ENCODE assay signal across 14 cellular contexts in genomic region chr7:150629347-150629746, GRCh38. TPM values are rescaled to one million over a fixed set of nuclear protein-coding genes. Genes with fewer than 3 reads are reported as not detected.
DNase-seq lines count a peak whose midpoint lies in the region; ATAC-seq, FAIRE-seq and TF ChIP-seq lines count a peak whose summit lies in the region.
"Had no signal": no experiment of that assay in that cellular context is flagged by ENCODE, and none has a peak within 500 bp of the region (broad histone marks: within the 10 kb centered on the region; RNA-seq: fewer than 3 reads in every experiment).

No MANE protein-coding gene starts in this region.

- no peak for FAIRE-seq in GM12878 (lab: Jason Lieb, UNC)

- POLR2A ChIA-PET in GM12878 (lab: Charles Lee): interaction anchor here (0.6 to 2.1 kb wide), 2 partner anchors 57 to 920 kb away, joined by 4 to 5 read pairs; no protein-coding TSS in a partner anchor

- peaks cover 61% of the 10 kb centered on the region for H3K4me1 Mint-ChIP-seq in T-helper 2 cell treated with Interferon-gamma antibody and Interleukin-4, amounts not matched to agents 5 μg/mL and 100 μg/mL, for 36 hours (ENCODE audit: low read depth)
- peaks cover 87 to 95% of the 10 kb centered on the region in 2 donors for H3K4me1 Mint-ChIP-seq in immature natural killer cell

- H2AFZ ChIP-seq in GM12878 (ENCODE audit: control insufficient read depth, low read depth, low read length): no peak overlapping the region

- no peak for TF ChIP-seq POLR2A in GM12878 (IDR thresholded peaks at IDR 0.05; ENCODE audit: low read depth, low read length)

- no peak for DNase-seq in T-helper 2 cell treated with Interferon-gamma antibody and Interleukin-4, amounts not matched to agents 5 μg/mL and 100 μg/mL, for 36 hours (ENCODE audit: low spot score)
- DNase-seq in T-helper 2 cell (no peak), GM12878 (ENCODE audit: low read depth, low spot score) (no peak), immature natural killer cell (no peak), hypothalamus (lab: John Stamatoyannopoulos, UW) (no peak), foreskin fibroblast (no peak)
- DNase-seq: 8988T; activated CD4-positive, alpha-beta T cell treated with anti-CD3 and anti-CD28 coated beads for 1 hour; effector CD4-positive, alpha-beta T cell; NCI-H82; testis had no signal

- no peaks in the 10 kb centered on the region for H3K27me3 Mint-ChIP-seq in T-helper 2 cell treated with Interferon-gamma antibody and Interleukin-4, amounts not matched to agents 5 μg/mL and 100 μg/mL, for 36 hours (ENCODE audit: low read depth)
- peaks cover 0 to 7% (median 3%) of the 10 kb centered on the region in 3 donors for H3K27me3 Mint-ChIP-seq in immature natural killer cell (ENCODE audit: low read depth in 3 of 3)

- intact Hi-C loops in GM12878 (cut with micrococcal nuclease; ENCODE audit: unreplicated experiment): no loop called here

- peak overlapping the region; percentile 92 for H3K4me3 Mint-ChIP-seq in T-helper 2 cell treated with Interferon-gamma antibody and Interleukin-4, amounts not matched to agents 5 μg/mL and 100 μg/mL, for 36 hours
- peak overlapping the region; percentile 99 to 100 (median 99) for H3K4me3 Mint-ChIP-seq in immature natural killer cell

- BruUV-seq in GM12878 (replicated peaks; lab: Mats Ljungman, UMichigan): no TSS peak

- SMC1A ChIA-PET in GM12878 (lab: Charles Lee; ENCODE audit: uncharacterized antibody, unreplicated experiment): interaction anchor here (1.2 kb wide), 2 partner anchors 126 to 158 kb away, joined by 3 to 5 read pairs; no protein-coding TSS in a partner anchor

- TF ChIP-seq RAD21 in GM12878 (IDR thresholded peaks at IDR 0.05; ENCODE audit: insufficient read depth, low read depth, low read length): no peak

- H3K9me3 ChIP-seq in GM12878 (replicated peaks; ENCODE audit: control insufficient read depth, insufficient read depth, low read length) (peaks cover 4% of the 10 kb centered on the region; the same call in 2 of the 3 replicates), subcutaneous abdominal adipose tissue (ENCODE audit: control insufficient read depth in 5 of 5, low read length in 5 of 5) (no peaks in the 10 kb centered on the region)
- H3K9me3 ChIP-seq: testis had no signal

- RAD21 ChIA-PET in GM12878 (lab: Charles Lee; ENCODE audit: unreplicated experiment): interaction anchor here (0.7 to 1.7 kb wide), 2 partner anchors 32 to 177 kb away, joined by 3 to 4 read pairs; no protein-coding TSS in a partner anchor

- H3K27ac Mint-ChIP-seq in T-helper 2 cell treated with Interferon-gamma antibody and Interleukin-4, amounts not matched to agents 5 μg/mL and 100 μg/mL, for 36 hours: no peak overlapping the region
- H3K27ac Mint-ChIP-seq in immature natural killer cell: peak overlapping the region; percentile 41 to 98 (median 94)

- ATAC-seq in GM12878: no peak
- no peak for ATAC-seq in GM21723 (IDR thresholded peaks at IDR 0.05; ENCODE audit: unreplicated experiment)

- peaks cover 66% of the 10 kb centered on the region for H3K79me2 ChIP-seq in GM12878 (ENCODE audit: control insufficient read depth, insufficient read depth, low read length)

- H3K36me3 Mint-ChIP-seq in T-helper 2 cell treated with Interferon-gamma antibody and Interleukin-4, amounts not matched to agents 5 μg/mL and 100 μg/mL, for 36 hours (ENCODE audit: low read depth): peaks cover 79% of the 10 kb centered on the region
- H3K36me3 Mint-ChIP-seq in immature natural killer cell: peaks cover 66 to 74% (median 73%) of the 10 kb centered on the region in 3 donors

- H3K27ac ChIP-seq in GM12878 (ENCODE audit: control insufficient read depth, insufficient read depth): peak overlapping the region; percentile 15; the same call in 1 of the 2 replicates
- peak overlapping the region; percentile 89 for H3K27ac ChIP-seq in subcutaneous abdominal adipose tissue (ENCODE audit: low read depth, low read length)
- H3K27ac ChIP-seq: testis had no signal

- H3K4me3 ChIP-seq in GM12878: peak overlapping the region; percentile 42; the same call in 1 of the 2 replicates
- H3K4me3 ChIP-seq in subcutaneous abdominal adipose tissue (ENCODE audit: low read depth in 1 of 5, low read length in 5 of 5): no peak overlapping the region
- H3K4me3 ChIP-seq in foreskin fibroblast (ENCODE audit: low read depth in 1 of 2, low read length in 2 of 2): no peak overlapping the region
- H3K4me3 ChIP-seq: testis had no signal

- H3K36me3 ChIP-seq in GM12878 (ENCODE audit: control insufficient read depth in 2 of 2, insufficient read depth in 2 of 2, low read length in 1 of 2): peaks cover 18 to 26% of the 10 kb centered on the region in 2 experiments
- peaks cover 0 to 33% (median 23%) of the 10 kb centered on the region in 5 donors for H3K36me3 ChIP-seq in subcutaneous abdominal adipose tissue (ENCODE audit: control insufficient read depth in 5 of 5, insufficient read depth in 5 of 5, low read length in 5 of 5)

- no peak for TF ChIP-seq EP300 in GM12878 (IDR thresholded peaks at IDR 0.05; ENCODE audit: borderline replicate concordance in 1 of 2, control insufficient read depth in 1 of 2, low read depth in 2 of 2, low read length in 2 of 2)

- H4K20me1 ChIP-seq in GM12878 (ENCODE audit: control insufficient read depth, insufficient read depth): no peaks in the 10 kb centered on the region

- H3K9me3 Mint-ChIP-seq in T-helper 2 cell treated with Interferon-gamma antibody and Interleukin-4, amounts not matched to agents 5 μg/mL and 100 μg/mL, for 36 hours: no peaks in the 10 kb centered on the region
- H3K9me3 Mint-ChIP-seq in immature natural killer cell: peaks cover 0 to 4% (median 1%) of the 10 kb centered on the region in 6 donors

- TF ChIP-seq CTCF in GM12878 (IDR thresholded peaks at IDR 0.05 in 2 of 3, conservative IDR thresholded peaks at IDR 0.05 in 1 of 3; ENCODE audit: control insufficient read depth in 2 of 3, extremely low read depth in 1 of 3, insufficient read depth in 1 of 3, low read depth in 3 of 3, low read length in 3 of 3) (no peak), foreskin fibroblast (IDR thresholded peaks at IDR 0.05; ENCODE audit: low read depth, low read length) (no peak)

- in situ Hi-C loops in GM12878 (cut with MboI): no loop called here

- CTCF ChIA-PET in GM12878 (lab: Yijun Ruan, JAX): no interaction called here

- H3K27me3 ChIP-seq in GM12878 (replicated peaks in 1 of 2; ENCODE audit: control insufficient read depth in 2 of 2, insufficient read depth in 2 of 2, low read length in 1 of 2) (no peaks in the 10 kb centered on the region), subcutaneous abdominal adipose tissue (ENCODE audit: control insufficient read depth in 5 of 5, insufficient read depth in 4 of 5, low read length in 5 of 5) (no peaks in the 10 kb centered on the region)
- H3K27me3 ChIP-seq: testis had no signal

- 89% methylated on average over 9 of the region's 9 CpGs for WGBS in GM12878 (ENCODE audit: insufficient coverage, insufficient replicate concordance, low lambda C conversion rate, missing lambda C conversion rate)

- H3K4me1 ChIP-seq in GM12878 (ENCODE audit: control insufficient read depth, insufficient read depth, low read length) (peaks cover 9% of the 10 kb centered on the region), subcutaneous abdominal adipose tissue (ENCODE audit: control insufficient read depth in 5 of 5, insufficient read depth in 5 of 5, low read length in 5 of 5) (peaks cover 0 to 53% (median 13%) of the 10 kb centered on the region in 5 donors)
- H3K4me1 ChIP-seq: testis had no signal

- H3K9ac ChIP-seq in GM12878 (ENCODE audit: control insufficient read depth, insufficient read depth, low read length) (no peak overlapping the region), subcutaneous abdominal adipose tissue (ENCODE audit: low read length in 5 of 5) (peak overlapping the region in 1 of 5 donors; percentile 44)

- peak overlapping the region; percentile 51 for H3K4me2 ChIP-seq in GM12878 (ENCODE audit: control insufficient read depth, insufficient read depth)

RNA-seq across cellular contexts. Expression of gene GIMAP6, which starts 2.8 kb away (rescaled TPM):
- 8.3 and 9.5 TPM in 2 replicates for total RNA-seq in GM12878 (2013; cell fraction: nucleolus; rRNA removed)
- total RNA-seq in GM12878 (2014; rRNA removed) (37.9 and 38.8 TPM in 2 replicates), GM12878 (2014; rRNA removed; fragmentation: Illumina TruSeq; extraction: Trizol) (34.6 and 34.7 TPM in 2 replicates), GM12878 (2021) (36.2 and 40.9 TPM in 2 replicates)
- polyA plus RNA-seq in GM12878 (2011; ENCODE audit: low read depth): 24.1 TPM
- polyA plus RNA-seq in GM12878 (2011; rRNA removed) (49.2 and 51.4 TPM in 2 replicates), GM12878 (2014; fragmentation: Illumina TruSeq; extraction: Trizol) (37.8 and 39.0 TPM in 2 replicates), GM12878 (2014; fragmentation: Nextera tagmentation; extraction: Ambion mirVana) (1 to 10 TPM; 6.2 to 8.3 TPM), GM12878 (2014; rRNA removed) (36.0 and 36.6 TPM in 2 replicates), GM12878 (2016; fragmentation: Nextera tagmentation; extraction: Ambion mirVana) (10 to 100 TPM; 22.8 to 27.8 TPM), immature natural killer cell (100 to 1,000 TPM; 119 to 279 (median 173) TPM)
- 45.1 and 46.6 TPM in 2 replicates for polyA plus RNA-seq in GM12878 (2011; cell fraction: cytosol; rRNA removed)
- 29.7 and 34.6 TPM in 2 replicates for polyA plus RNA-seq in GM12878 (2011; cell fraction: nucleus; rRNA removed)
- 32.3 and 33.9 TPM in 2 replicates for polyA plus RNA-seq in GM12878 (2012)
- 42.8 and 59.7 TPM in 2 replicates for polyA minus RNA-seq in GM12878 (2011; rRNA and poly(A)+ RNA removed)
- 15.4 and 20.4 TPM in 2 replicates for polyA minus RNA-seq in GM12878 (2011; cell fraction: cytosol; rRNA and poly(A)+ RNA removed)
- polyA minus RNA-seq in GM12878 (2011; cell fraction: nucleus; rRNA and poly(A)+ RNA removed): 23.8 and 28.7 TPM in 2 replicates
- total RNA-seq: fibroblast of villous mesenchyme had no signal

RNA-seq across cellular contexts. Expression of gene GIMAP2, which starts 56.2 kb away (rescaled TPM):
- 41.2 and 41.5 TPM in 2 replicates for total RNA-seq in GM12878 (2013; cell fraction: nucleolus; rRNA removed)
- total RNA-seq in GM12878 (2014; rRNA removed) (28.9 and 34.4 TPM in 2 replicates), GM12878 (2014; rRNA removed; fragmentation: Illumina TruSeq; extraction: Trizol) (37.0 and 37.3 TPM in 2 replicates), GM12878 (2021) (29.8 TPM in 2 replicates)
- polyA plus RNA-seq in GM12878 (2011; ENCODE audit: low read depth): 24.7 TPM
- polyA plus RNA-seq in GM12878 (2011; rRNA removed) (102 and 134 TPM in 2 replicates), GM12878 (2014; fragmentation: Illumina TruSeq; extraction: Trizol) (33.8 and 49.8 TPM in 2 replicates), GM12878 (2014; fragmentation: Nextera tagmentation; extraction: Ambion mirVana) (10 to 100 TPM; 47.5 to 60.0 TPM), GM12878 (2014; rRNA removed) (25.3 and 29.2 TPM in 2 replicates), GM12878 (2016; fragmentation: Nextera tagmentation; extraction: Ambion mirVana) (10 to 100 TPM; 21.3 to 24.4 TPM), immature natural killer cell (10 to 100 TPM; 63.1 to 93.5 (median 79.4) TPM)
- 47.4 and 47.6 TPM in 2 replicates for polyA plus RNA-seq in GM12878 (2011; cell fraction: cytosol; rRNA removed)
- 49.5 and 50.6 TPM in 2 replicates for polyA plus RNA-seq in GM12878 (2011; cell fraction: nucleus; rRNA removed)
- polyA plus RNA-seq in GM12878 (2012): 30.1 and 35.8 TPM in 2 replicates
- polyA minus RNA-seq in GM12878 (2011; rRNA and poly(A)+ RNA removed): 62.5 and 79.0 TPM in 2 replicates
- 18.5 and 20.3 TPM in 2 replicates for polyA minus RNA-seq in GM12878 (2011; cell fraction: cytosol; rRNA and poly(A)+ RNA removed)
- 28.0 and 40.8 TPM in 2 replicates for polyA minus RNA-seq in GM12878 (2011; cell fraction: nucleus; rRNA and poly(A)+ RNA removed)
